Comparison of ENCODE assay signal across 9 cellular contexts in the genomic region with DNA sequence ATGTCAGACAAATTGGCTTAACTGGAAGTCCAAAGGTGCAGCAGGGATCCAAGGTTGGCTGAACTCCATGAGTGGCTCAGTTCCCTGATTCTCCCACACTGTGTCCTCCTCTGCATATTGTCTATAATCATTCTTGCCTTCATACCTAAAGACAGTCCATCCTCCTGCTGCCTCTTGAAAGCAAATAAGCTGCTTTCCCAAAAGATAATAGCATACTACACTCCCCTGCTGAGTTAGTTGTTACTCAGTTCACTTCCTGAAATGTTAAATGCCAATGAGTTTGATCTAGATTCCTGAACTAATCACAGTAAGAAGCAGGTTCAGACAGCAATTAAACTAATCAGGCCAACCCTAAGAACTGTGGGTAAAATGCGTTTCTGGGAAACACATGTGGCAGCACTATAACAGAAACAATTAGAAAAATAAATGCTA. TPM values are rescaled to one million over a fixed set of nuclear protein-coding genes. Genes with fewer than 3 reads are reported as not detected.
DNase-seq lines count a peak whose midpoint lies in the region; TF ChIP-seq lines count a peak whose summit lies in the region.
"Had no signal": no experiment of that assay in that cellular context is flagged by ENCODE, and none has a peak within 500 bp of the region (broad histone marks: within the 10 kb centered on the region; RNA-seq: fewer than 3 reads in every experiment).

No MANE protein-coding gene starts in this region.

- H3K9ac ChIP-seq in endodermal cell (ENCODE audit: extremely low read depth, low read length, poor library complexity, severe bottlenecking) (no peak overlapping the region), rectal smooth muscle tissue (ENCODE audit: low read length) (no peak overlapping the region)

- H3K9me3 ChIP-seq in PC-9 (ENCODE audit: insufficient read depth, low read depth), result no peaks in the 10 kb centered on the region
- H3K9me3 ChIP-seq in endodermal cell (ENCODE audit: control insufficient read depth, low read length), result no peaks in the 10 kb centered on the region

- CTCF ChIA-PET in PC-9 (lab: Charles Lee), result interaction anchor here (0.5 kb wide), 2 partner anchors 247 to 1070 kb away, joined by 3 to 5 read pairs; no protein-coding TSS in a partner anchor

- H3K4me3 Mint-ChIP-seq in endodermal cell, result peak overlapping the region; percentile 70

- H3K27ac Mint-ChIP-seq in endodermal cell, result no peak overlapping the region

- H3K9me2 ChIP-seq in PC-9 (ENCODE audit: insufficient read depth), result no peaks in the 10 kb centered on the region

- WGBS in endodermal cell (ENCODE audit: insufficient coverage in 1 of 2, insufficient read length in 1 of 2), 2 experiments, result 80 to 85% methylated on average over 1 of the region's 1 CpG

- no peaks in the 10 kb centered on the region for H3K9me3 Mint-ChIP-seq in endodermal cell

- peak overlapping the region; percentile 39; the same call in 1 of the 2 replicates for H3K27ac ChIP-seq in PC-9
- no peak overlapping the region for H3K27ac ChIP-seq in endodermal cell (ENCODE audit: low read depth, low read length)
- H3K27ac ChIP-seq in rectal smooth muscle tissue (ENCODE audit: low read depth, low read length), result no peak overlapping the region

- no peak overlapping the region for H2AFZ ChIP-seq in PC-9

- H3K27me3 ChIP-seq in PC-9 (ENCODE audit: insufficient read depth, low read depth), result no peaks in the 10 kb centered on the region
- H3K27me3 ChIP-seq in endodermal cell (ENCODE audit: control insufficient read depth, insufficient read depth, low read length, poor library complexity, severe bottlenecking), result no peaks in the 10 kb centered on the region
- H3K27me3 ChIP-seq in rectal smooth muscle tissue (ENCODE audit: control insufficient read depth, insufficient read depth, low read length), result no peaks in the 10 kb centered on the region

- H3K4me1 ChIP-seq in PC-9 (replicated peaks; ENCODE audit: insufficient read depth) (peaks cover 54% of the 10 kb centered on the region), endodermal cell (ENCODE audit: control insufficient read depth, insufficient read depth, low read length) (no peaks in the 10 kb centered on the region), rectal smooth muscle tissue (ENCODE audit: control insufficient read depth, insufficient read depth, low read length) (peaks cover 20% of the 10 kb centered on the region)

- H3K4me3 ChIP-seq in PC-9, result peak overlapping the region; percentile 94
- H3K4me3 ChIP-seq in endodermal cell (ENCODE audit: low read length), result peak overlapping the region; percentile 100
- peak overlapping the region; percentile 79 for H3K4me3 ChIP-seq in rectal smooth muscle tissue (ENCODE audit: low read length)

- TF ChIP-seq CTCF in PC-9 (conservative IDR thresholded peaks at IDR 0.05) (no peak), endodermal cell (conservative IDR thresholded peaks at IDR 0.05) (no peak)

- H3K4me2 ChIP-seq in PC-9, result peak overlapping the region; percentile 100

- no peaks in the 10 kb centered on the region for H3K36me3 Mint-ChIP-seq in endodermal cell (ENCODE audit: low read depth)

- H3K79me2 ChIP-seq in PC-9 (ENCODE audit: low read depth), result peaks cover 68% of the 10 kb centered on the region

- H4K20me1 ChIP-seq in PC-9 (ENCODE audit: insufficient read depth), result peaks cover 43% of the 10 kb centered on the region

- intact Hi-C loops in PC-9 (cut with micrococcal nuclease; ENCODE audit: unreplicated experiment) (no loop called here), cardiac septum (cut with DNase I) (no loop called here)

- BruUV-seq in PC-9 (replicated peaks; lab: Mats Ljungman, UMichigan), result no TSS peak

- H3K27me3 Mint-ChIP-seq in endodermal cell (ENCODE audit: insufficient read depth), result no peaks in the 10 kb centered on the region

- H3F3A ChIP-seq in PC-9 (ENCODE audit: insufficient read depth, low read depth), result peaks cover 45% of the 10 kb centered on the region

- H3K4me1 Mint-ChIP-seq in endodermal cell, result peaks cover 37% of the 10 kb centered on the region

- POLR2A ChIA-PET in PC-9 (lab: Charles Lee; ENCODE audit: unreplicated experiment), result interaction anchor here (1.5 kb wide), 1 partner anchor 39 kb away, joined by 10 read pairs; a partner anchor contains a TSS

- DNase-seq in NCI-H446 treated with DMSO at 0.1 percent for 48 hours (lab: John Stamatoyannopoulos, UW) (peak; percentile 17), NCI-H446 (lab: John Stamatoyannopoulos, UW) (no peak), PC-9 (peak in 1 of 2 experiments; percentile 29), endodermal cell (no peak), T-helper 9 cell (no peak), ecto neural progenitor cell (ENCODE audit: low spot score) (no peak), cardiac septum (ENCODE audit: low spot score) (no peak)
- DNase-seq: GOT3 had no signal

- peaks cover 20% of the 10 kb centered on the region for H3K36me3 ChIP-seq in PC-9 (ENCODE audit: low read depth)
- H3K36me3 ChIP-seq in endodermal cell (ENCODE audit: control insufficient read depth, insufficient read depth, low read length), result no peaks in the 10 kb centered on the region
- no peaks in the 10 kb centered on the region for H3K36me3 ChIP-seq in rectal smooth muscle tissue (ENCODE audit: control insufficient read depth, insufficient read depth, low read length)

RNA-seq across cellular contexts. Expression of gene BOLA1, which starts 51.0 kb away (rescaled TPM):
- total RNA-seq in PC-9 (2021) (16.2 and 23.7 TPM in 2 replicates), endodermal cell (10 to 100 TPM; 10.2 to 14.7 TPM), cardiac septum (13.8 TPM)
- 4.1 TPM for polyA plus RNA-seq in endodermal cell (2013, experiment 1 of 2)
- polyA plus RNA-seq in endodermal cell (2013, experiment 2 of 2), result 3.6 TPM
